33 cellular contexts compared by ENCODE assay signal in the genomic region with DNA sequence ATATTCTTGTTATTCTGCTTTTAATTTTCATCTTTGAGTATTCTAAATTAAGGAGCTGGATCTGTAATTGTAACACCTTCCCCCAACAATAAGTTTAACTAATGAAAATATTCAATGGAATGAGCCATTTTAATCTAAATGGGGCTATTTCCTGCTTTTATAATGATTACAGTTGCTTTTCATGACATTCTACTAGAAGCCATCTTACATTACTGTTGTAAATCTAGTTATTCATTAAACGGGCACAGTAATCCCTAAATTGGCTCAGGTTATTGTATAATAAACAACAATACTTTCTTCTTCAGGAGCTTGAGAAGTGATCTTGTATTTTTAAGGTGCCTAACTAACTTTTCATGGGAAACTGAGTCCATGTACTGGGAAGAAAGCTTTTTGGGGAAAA. TPM values are rescaled to one million over a fixed set of nuclear protein-coding genes. Genes with fewer than 3 reads are reported as not detected.
DNase-seq lines count a peak whose midpoint lies in the region; ATAC-seq, FAIRE-seq and TF ChIP-seq lines count a peak whose summit lies in the region.
"Had no signal": no experiment of that assay in that cellular context is flagged by ENCODE, and none has a peak within 500 bp of the region (broad histone marks: within the 10 kb centered on the region; RNA-seq: fewer than 3 reads in every experiment).

No MANE protein-coding gene starts in this region.

- peaks cover 54% of the 10 kb centered on the region for H3K4me1 Mint-ChIP-seq in activated naive CD4-positive, alpha-beta T cell treated with anti-CD3 and anti-CD28 coated beads for 36 hours (ENCODE audit: low read depth)

- TF ChIP-seq EP300 in HepG2 (IDR thresholded peaks at IDR 0.05; ENCODE audit: low read depth in 2 of 2, low read length in 2 of 2) (no peak), HepG2 (CRISPR knock-in tag; IDR thresholded peaks at IDR 0.05; ENCODE audit: borderline replicate concordance) (no peak), esophagus muscularis mucosa (IDR thresholded peaks at IDR 0.05) (no peak)

- no peak for ATAC-seq in HepG2
- ATAC-seq: activated naive CD4-positive, alpha-beta T cell treated with anti-CD3 and anti-CD28 coated beads, Interleukin-2, amount 50 U/mL, for 72 hours; GM12878 had no signal

- H3K27me3 ChIP-seq in liver (ENCODE audit: control insufficient read depth in 4 of 4, insufficient read depth in 4 of 4, low read length in 3 of 4) = no peaks in the 10 kb centered on the region
- H3K27me3 ChIP-seq in HepG2 (ENCODE audit: control insufficient read depth in 1 of 2, insufficient read depth in 2 of 2, low read length in 2 of 2) = no peaks in the 10 kb centered on the region
- H3K27me3 ChIP-seq in esophagus muscularis mucosa = no peaks in the 10 kb centered on the region
- H3K27me3 ChIP-seq in rectal smooth muscle tissue (ENCODE audit: control insufficient read depth, insufficient read depth, low read length) = no peaks in the 10 kb centered on the region
- H3K27me3 ChIP-seq: neutrophil, upper lobe of left lung had no signal

- CTCF ChIA-PET in HepG2 (lab: Yijun Ruan, JAX; ENCODE audit: low intra/inter-chr PET ratio, low total read pairs) = no interaction called here
- CTCF ChIA-PET in activated naive CD4-positive, alpha-beta T cell treated with anti-CD3 and anti-CD28 coated beads for 36 hours (lab: Charles Lee) = interaction anchor here (1.9 kb wide), 1 partner anchor 151 kb away, joined by 6 read pairs; no protein-coding TSS in a partner anchor

- in situ Hi-C loops in HepG2 (cut with HindIII; ENCODE audit: extremely low pct_ligation_motif_present, low pct_unique_long_range_greater_than_20kb) = no loop called here
- in situ Hi-C loops in ACHN (cut with HindIII; ENCODE audit: low pct_ligation_motif_present, low pct_unique_long_range_greater_than_20kb, low sequenced_read_pairs) = no loop called here

- no peak for DNase-seq in HepG2 (ENCODE audit: low spot score)
- DNase-seq in esophagus muscularis mucosa (ENCODE audit: extremely low spot score) = no peak
- DNase-seq in NCI-H524 treated with DMSO at 0.1 percent for 48 hours (lab: John Stamatoyannopoulos, UW) = no peak
- DNase-seq in NCI-H524 (lab: John Stamatoyannopoulos, UW) = no peak
- DNase-seq in ACHN = no peak
- DNase-seq in activated naive CD4-positive, alpha-beta T cell treated with anti-CD3 and anti-CD28 coated beads for 36 hours = no peak
- DNase-seq: activated CD4-positive, alpha-beta T cell treated with anti-CD3 and anti-CD28 coated beads for 4 hours; activated T-cell treated with anti-CD3 and anti-CD28 coated beads for 4 hours; anterior cingulate cortex; CD4-positive, alpha-beta memory T cell; DMS 273 treated with DMSO at 0.1 percent for 48 hours; left ventricle myocardium inferior; MM.1S; naive B cell; NCI-H1930; NCI-H69; posterior cingulate gyrus; SIG-M5; stimulated activated CD4-positive, alpha-beta T cell treated with anti-CD3 and anti-CD28 coated beads, Interleukin-15, amount 100 ng/mL, for 24 hours; stimulated activated CD4-positive, alpha-beta T cell treated with anti-CD3 and anti-CD28 coated beads, Interleukin-4, amount 100 ng/mL, for 4 hours; upper lobe of left lung had no signal

- no peak overlapping the region for H3K4me3 Mint-ChIP-seq in activated naive CD4-positive, alpha-beta T cell treated with anti-CD3 and anti-CD28 coated beads for 36 hours
- H3K4me3 Mint-ChIP-seq: CD4-positive, alpha-beta memory T cell; naive B cell; T-helper 2 cell treated with Interferon-gamma antibody and Interleukin-4, amounts not matched to agents 5 μg/mL and 100 μg/mL, for 36 hours had no signal

- H3K4me1 ChIP-seq in liver (ENCODE audit: control insufficient read depth in 4 of 4, insufficient read depth in 4 of 4, low read length in 3 of 4) = peaks cover 28 to 75% (median 64%) of the 10 kb centered on the region in 4 donors
- peaks cover 100% of the 10 kb centered on the region for H3K4me1 ChIP-seq in HepG2 (ENCODE audit: insufficient read depth, low read length)
- peaks cover 47 to 100% (median 98%) of the 10 kb centered on the region in 4 donors for H3K4me1 ChIP-seq in esophagus muscularis mucosa
- H3K4me1 ChIP-seq in rectal smooth muscle tissue (ENCODE audit: control insufficient read depth, insufficient read depth, low read length) = peaks cover 52% of the 10 kb centered on the region

- intact Hi-C loops in HepG2 (cut with micrococcal nuclease; ENCODE audit: unreplicated experiment) (no loop called here), esophagus muscularis mucosa (cut with DNase I) (no loop called here)
- intact Hi-C loops in activated naive CD4-positive, alpha-beta T cell treated with anti-CD3 and anti-CD28 coated beads for 36 hours (cut with micrococcal nuclease) = no loop called here

- TF ChIP-seq CTCF in liver (IDR thresholded peaks at IDR 0.05; ENCODE audit: low read depth, low read length, missing input control) = no peak
- TF ChIP-seq CTCF in HepG2 (CRISPR knock-in tag; IDR thresholded peaks at IDR 0.05) = no peak
- TF ChIP-seq CTCF in esophagus muscularis mucosa (IDR thresholded peaks at IDR 0.05) = no peak

- no peaks in the 10 kb centered on the region for H3K9me3 ChIP-seq in liver (ENCODE audit: control insufficient read depth in 4 of 4, low read length in 3 of 4)
- H3K9me3 ChIP-seq in HepG2 (ENCODE audit: low read length) = no peaks in the 10 kb centered on the region
- no peaks in the 10 kb centered on the region for H3K9me3 ChIP-seq in esophagus muscularis mucosa
- H3K9me3 ChIP-seq: left ventricle myocardium inferior, neutrophil, upper lobe of left lung had no signal

- no peak overlapping the region for H2AFZ ChIP-seq in HepG2 (ENCODE audit: low read length)

- no peak overlapping the region for H3K27ac ChIP-seq in liver (ENCODE audit: low read depth in 1 of 2, low read length in 2 of 2)
- no peak overlapping the region for H3K27ac ChIP-seq in HepG2 (ENCODE audit: extremely low read length, insufficient read depth, low read length)
- peak overlapping the region; percentile 87 to 92 (median 88) for H3K27ac ChIP-seq in esophagus muscularis mucosa (replicated peaks in 1 of 4)
- peak overlapping the region; percentile 37 for H3K27ac ChIP-seq in rectal smooth muscle tissue (ENCODE audit: low read depth, low read length)
- H3K27ac ChIP-seq: HL-60, KMS-11, left ventricle myocardium inferior, neutrophil had no signal

- no peaks in the 10 kb centered on the region for H3K9me3 Mint-ChIP-seq in activated naive CD4-positive, alpha-beta T cell treated with anti-CD3 and anti-CD28 coated beads for 36 hours
- H3K9me3 Mint-ChIP-seq: activated naive CD4-positive, alpha-beta T cell treated with anti-CD3 and anti-CD28 coated beads, Interleukin-2, amount 50 U/mL, for 72 hours; CD4-positive, alpha-beta memory T cell; naive B cell; T-helper 2 cell treated with Interferon-gamma antibody and Interleukin-4, amounts not matched to agents 5 μg/mL and 100 μg/mL, for 36 hours had no signal

- H3K27ac Mint-ChIP-seq in activated naive CD4-positive, alpha-beta T cell treated with anti-CD3 and anti-CD28 coated beads for 36 hours = no peak overlapping the region
- H3K27ac Mint-ChIP-seq: activated naive CD4-positive, alpha-beta T cell treated with anti-CD3 and anti-CD28 coated beads, Interleukin-2, amount 50 U/mL, for 72 hours; T-helper 2 cell treated with Interferon-gamma antibody and Interleukin-4, amounts not matched to agents 5 μg/mL and 100 μg/mL, for 36 hours had no signal

- H3K9ac ChIP-seq in liver (ENCODE audit: low read depth in 1 of 2, low read length in 2 of 2) = no peak overlapping the region
- H3K9ac ChIP-seq in HepG2 (ENCODE audit: insufficient read depth, low read depth, low read length) = no peak overlapping the region
- H3K9ac ChIP-seq in rectal smooth muscle tissue (ENCODE audit: low read length) = no peak overlapping the region
- H3K9ac ChIP-seq: KMS-11 had no signal

- BruUV-seq in HepG2 (replicated peaks; lab: Mats Ljungman, UMichigan) = no TSS peak

- 34% methylated on average over 1 of the region's 1 CpG for WGBS in liver
- WGBS in HepG2 (ENCODE audit: low lambda C conversion rate) = 74% methylated on average over 1 of the region's 1 CpG
- WGBS in esophagus muscularis mucosa = 32% methylated on average over 1 of the region's 1 CpG

- TF ChIP-seq POLR2A in HepG2 (IDR thresholded peaks at IDR 0.05; ENCODE audit: insufficient read depth in 1 of 2, low read depth in 2 of 2, low read length in 2 of 2) (no peak), esophagus muscularis mucosa (IDR thresholded peaks at IDR 0.05; ENCODE audit: low read depth) (no peak)

- H3K36me3 ChIP-seq in liver (ENCODE audit: control insufficient read depth in 4 of 4, insufficient read depth in 3 of 4, low read depth in 1 of 4, low read length in 3 of 4) (no peaks in the 10 kb centered on the region), HepG2 (replicated peaks in 1 of 2; ENCODE audit: control insufficient read depth in 1 of 2, insufficient read depth in 2 of 2, low read length in 2 of 2) (peaks cover 7 to 18% of the 10 kb centered on the region in 2 experiments; a peak in 3 of 5 replicates), esophagus muscularis mucosa (no peaks in the 10 kb centered on the region), rectal smooth muscle tissue (ENCODE audit: control insufficient read depth, insufficient read depth, low read length) (no peaks in the 10 kb centered on the region)
- H3K36me3 ChIP-seq: left ventricle myocardium inferior, neutrophil, upper lobe of left lung had no signal

- H3K4me2 ChIP-seq in HepG2 (ENCODE audit: low read depth, low read length) = no peak overlapping the region
- H3K4me2 ChIP-seq: KMS-11 had no signal

- peaks cover 98% of the 10 kb centered on the region for H3K79me2 ChIP-seq in HepG2 (ENCODE audit: insufficient read depth, low read length)

- TF ChIP-seq RAD21 in liver (IDR thresholded peaks at IDR 0.05) = no peak
- no peak for TF ChIP-seq RAD21 in HepG2 (CRISPR knock-in tag; IDR thresholded peaks at IDR 0.05)

- no peaks in the 10 kb centered on the region for H3K36me3 Mint-ChIP-seq in activated naive CD4-positive, alpha-beta T cell treated with anti-CD3 and anti-CD28 coated beads for 36 hours (ENCODE audit: low read depth)
- H3K36me3 Mint-ChIP-seq: activated naive CD4-positive, alpha-beta T cell treated with anti-CD3 and anti-CD28 coated beads, Interleukin-2, amount 50 U/mL, for 72 hours; CD4-positive, alpha-beta memory T cell; naive B cell had no signal

- H3K27me3 Mint-ChIP-seq in activated naive CD4-positive, alpha-beta T cell treated with anti-CD3 and anti-CD28 coated beads for 36 hours (ENCODE audit: low read depth) = no peaks in the 10 kb centered on the region
- H3K27me3 Mint-ChIP-seq: CD4-positive, alpha-beta memory T cell; naive B cell had no signal

- POLR2A ChIA-PET in HepG2 (lab: Yijun Ruan, JAX) = no interaction called here

- no peak for FAIRE-seq in HepG2 (lab: Jason Lieb, UNC)
- FAIRE-seq: bronchial epithelial cell, GM12878, GM19239, H1, islet of Langerhans had no signal

- H3K4me3 ChIP-seq in liver (ENCODE audit: low read depth in 1 of 3, low read length in 3 of 3) (no peak overlapping the region), HepG2 (replicated peaks in 1 of 3; ENCODE audit: insufficient read depth in 1 of 3, low read depth in 2 of 3, low read length in 3 of 3) (no peak overlapping the region), esophagus muscularis mucosa (no peak overlapping the region), rectal smooth muscle tissue (ENCODE audit: low read length) (no peak overlapping the region)
- H3K4me3 ChIP-seq: GM12878, left ventricle myocardium inferior, upper lobe of left lung had no signal

- H4K20me1 ChIP-seq in HepG2 (ENCODE audit: insufficient read depth, low read length) = peaks cover 95% of the 10 kb centered on the region

RNA-seq across cellular contexts. Expression of a gene that starts 8.5 kb away (rescaled TPM):
- 100 to 1,000 TPM in 1 of 2 donors, 10 to 100 TPM in 1; 53.8 to 124 TPM for total RNA-seq in liver
- 10 to 100 TPM; 22.9 to 34.7 TPM for polyA plus RNA-seq in liver
- total RNA-seq in HepG2 (2016; rRNA removed; fragmentation: Illumina TruSeq; extraction: Trizol) = 48.8 and 130 TPM in 2 replicates
- total RNA-seq in HepG2 (2016; cell fraction: cytosol; rRNA removed; fragmentation: Illumina TruSeq; extraction: Trizol; ENCODE audit: low read depth) = 13.1 and 13.3 TPM in 2 replicates
- 39.2 and 136 TPM in 2 replicates for total RNA-seq in HepG2 (2016; cell fraction: insoluble cytoplasmic fraction; rRNA removed; fragmentation: Illumina TruSeq; extraction: Trizol)
- 18.9 and 22.5 TPM in 2 replicates for total RNA-seq in HepG2 (2016; cell fraction: membrane; rRNA removed; fragmentation: Illumina TruSeq; extraction: Trizol)
- total RNA-seq in HepG2 (2016; cell fraction: nucleus; rRNA removed; fragmentation: Illumina TruSeq; extraction: Trizol) = 211 and 228 TPM in 2 replicates
- 106 and 126 TPM in 2 replicates for polyA plus RNA-seq in HepG2 (2011; rRNA removed)
- polyA plus RNA-seq in HepG2 (2011; cell fraction: cytosol; rRNA removed) = 92.4 and 98.4 TPM in 2 replicates
- 739 and 796 TPM in 2 replicates for polyA plus RNA-seq in HepG2 (2011; cell fraction: nucleus; rRNA removed)
- 198 and 216 TPM in 2 replicates for polyA plus RNA-seq in HepG2 (2012)
- polyA plus RNA-seq in HepG2 (2016; cell fraction: cytosol; fragmentation: Illumina TruSeq; extraction: Trizol; ENCODE audit: low read depth) = 8.9 and 9.6 TPM in 2 replicates
- polyA plus RNA-seq in HepG2 (2016; cell fraction: insoluble cytoplasmic fraction; fragmentation: Illumina TruSeq; extraction: Trizol; ENCODE audit: low read depth) = 41.9 and 44.7 TPM in 2 replicates
- 15.4 and 16.3 TPM in 2 replicates for polyA plus RNA-seq in HepG2 (2016; cell fraction: membrane; fragmentation: Illumina TruSeq; extraction: Trizol; ENCODE audit: low read depth)
- 270 and 279 TPM in 2 replicates for polyA plus RNA-seq in HepG2 (2016; cell fraction: nucleus; fragmentation: Illumina TruSeq; extraction: Trizol; ENCODE audit: insufficient read depth, low read depth)
- polyA minus RNA-seq in HepG2 (2011; rRNA and poly(A)+ RNA removed; ENCODE audit: low replicate concordance) = 277 and 558 TPM in 2 replicates
- polyA minus RNA-seq in HepG2 (2011; cell fraction: cytosol; rRNA and poly(A)+ RNA removed) = 259 and 274 TPM in 2 replicates
- polyA minus RNA-seq in HepG2 (2011; cell fraction: nucleus; rRNA and poly(A)+ RNA removed) = 831 and 1,056 TPM in 2 replicates
- total RNA-seq in esophagus muscularis mucosa = 100 to 1,000 TPM in 2 of 4 donors, 10 to 100 TPM in 2; 61.9 to 114 (median 89.9) TPM
- 10 to 100 TPM; 47.7 to 48.0 TPM for total RNA-seq in activated naive CD4-positive, alpha-beta T cell treated with anti-CD3 and anti-CD28 coated beads for 36 hours

Comparison
In these comparisons a context has a peak if more than half of its experiments do, and no peak if none do; other contexts are left out.
1. H3K27ac ChIP-seq: peak in esophagus muscularis mucosa (4 of 4) and rectal smooth muscle tissue (single experiment); none in liver (0 of 2) and HepG2 (single experiment).